In the genomic region with DNA sequence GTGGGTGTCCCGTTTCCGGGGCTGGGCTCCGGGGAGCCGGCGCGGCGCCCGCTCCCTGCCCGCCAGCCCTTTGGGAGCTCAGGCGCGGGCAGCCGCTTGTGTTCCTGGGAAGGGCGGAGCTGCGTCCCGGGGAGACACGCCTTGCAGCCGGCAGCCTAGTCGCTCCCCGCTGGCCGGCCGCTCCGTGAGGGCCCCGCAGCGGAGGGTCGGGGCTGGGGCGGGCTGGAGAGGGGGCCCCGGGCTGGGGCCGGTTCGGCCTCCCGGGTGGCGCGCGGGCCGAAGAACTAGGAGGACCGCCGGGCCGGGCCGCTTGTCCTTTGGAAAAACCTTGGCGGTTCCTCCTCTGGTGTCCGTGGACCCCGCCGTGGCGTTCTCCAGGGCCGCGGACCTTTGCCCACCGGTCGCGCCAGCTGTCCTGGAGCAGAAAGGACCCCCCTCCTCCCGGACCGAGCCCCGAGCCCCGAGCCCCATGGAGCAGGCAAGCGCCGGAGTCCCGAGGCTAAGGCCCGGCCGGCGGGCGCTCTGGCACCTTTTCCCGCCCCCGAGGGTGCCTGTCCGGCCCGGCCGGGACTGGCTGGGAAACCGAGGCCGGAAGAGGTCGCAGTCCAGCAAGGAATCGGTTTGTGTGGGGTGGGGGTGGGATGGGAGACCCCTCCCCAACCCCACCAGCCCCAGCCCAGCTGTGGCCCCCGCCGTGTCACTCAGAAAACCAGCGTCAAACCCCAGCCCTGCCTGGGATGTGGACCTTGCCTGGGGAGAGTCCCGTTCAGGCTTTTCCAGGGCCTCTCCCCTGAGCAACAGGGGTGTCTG, we compare ENCODE assay signal across 8 cellular contexts. TPM values are rescaled to one million over a fixed set of nuclear protein-coding genes. Genes with fewer than 3 reads are reported as not detected.
A peak's percentile ranks its signal among the peaks of the same experiment; 100 is the strongest.
DNase-seq lines count a peak whose midpoint lies in the region; ATAC-seq and TF ChIP-seq lines count a peak whose summit lies in the region.

No MANE protein-coding gene starts in this region.

- H3K27ac Mint-ChIP-seq in T-cell (peak overlapping the region in 1 of 2 donors; percentile 72), nephron progenitor cell (no peak overlapping the region)

- H3K9me3 Mint-ChIP-seq in T-cell = no peaks in the 10 kb centered on the region
- H3K9me3 Mint-ChIP-seq in nephron progenitor cell = no peaks in the 10 kb centered on the region

- CTCF ChIA-PET in T-cell (lab: Charles Lee) = no interaction called here

- no peak overlapping the region for H3K9ac ChIP-seq in fibroblast of lung (ENCODE audit: insufficient read depth, low read length)

- peaks cover 43 to 68% of the 10 kb centered on the region in 2 donors for H3K27me3 Mint-ChIP-seq in T-cell
- peaks cover 79% of the 10 kb centered on the region for H3K27me3 Mint-ChIP-seq in nephron progenitor cell (ENCODE audit: low read depth, poor library complexity)

- peak overlapping the region in 2 of 4 experiments; percentile 39 to 46 for H3K4me3 ChIP-seq in fibroblast of lung (replicated peaks in 1 of 4; ENCODE audit: control extremely low read depth in 1 of 4, insufficient read depth in 1 of 4, low read depth in 3 of 4, low read length in 4 of 4)

- H2AFZ ChIP-seq in fibroblast of lung (ENCODE audit: low read length) = no peak overlapping the region

- DNase-seq in Daoy (ENCODE audit: low read depth) = peak; percentile 67
- peak in 1 of 34 experiments; percentile 21 for DNase-seq in T-cell
- peak; percentile 75 to 78 for DNase-seq in fibroblast of lung (ENCODE audit: low read depth in 2 of 2)
- DNase-seq in nephron progenitor cell = peak; percentile 94
- DNase-seq in NK-92 treated with Interleukin-12 subunit alpha and Interleukin-12 subunit beta, amount 100 ng/mL, for 24 hours (lab: John Stamatoyannopoulos, UW) = no peak

- no peaks in the 10 kb centered on the region for H3K36me3 ChIP-seq in fibroblast of lung (ENCODE audit: control insufficient read depth, insufficient read depth, low read length)

- H3K27ac ChIP-seq in fibroblast of lung (ENCODE audit: insufficient read depth, low read length) = no peak overlapping the region

- H3K36me3 Mint-ChIP-seq in T-cell (no peaks in the 10 kb centered on the region), nephron progenitor cell (ENCODE audit: low read depth) (no peaks in the 10 kb centered on the region)

- TF ChIP-seq CTCF in fibroblast of lung (conservative IDR thresholded peaks at IDR 0.05 in 1 of 2, IDR thresholded peaks at IDR 0.05 in 1 of 2; ENCODE audit: low read depth in 1 of 2, low read length in 2 of 2) (no peak), nephron progenitor cell (IDR thresholded peaks at IDR 0.05) (no peak)

- no peaks in the 10 kb centered on the region for H3K4me1 ChIP-seq in fibroblast of lung (ENCODE audit: control insufficient read depth, extremely low read depth, insufficient read depth, low read length)

- POLR2A ChIA-PET in T-cell (lab: Charles Lee) = no interaction called here

- H3K4me2 ChIP-seq in fibroblast of lung (ENCODE audit: extremely low read depth, insufficient read depth, low read length) = no peak overlapping the region

- no peaks in the 10 kb centered on the region for H4K20me1 ChIP-seq in fibroblast of lung (ENCODE audit: control insufficient read depth, extremely low read depth, insufficient read depth, low read length)

- no peaks in the 10 kb centered on the region for H3K79me2 ChIP-seq in fibroblast of lung (ENCODE audit: control insufficient read depth, insufficient read depth, low read length)

- H3K4me1 Mint-ChIP-seq in T-cell (peaks cover 0 to 22% (median 6%) of the 10 kb centered on the region in 3 donors), nephron progenitor cell (peaks cover 6% of the 10 kb centered on the region)

- H3K4me3 Mint-ChIP-seq in T-cell (peak overlapping the region; percentile 34 to 72 (median 60)), nephron progenitor cell (peak overlapping the region; percentile 82)

- ATAC-seq in HG02588 (IDR thresholded peaks at IDR 0.05; ENCODE audit: unreplicated experiment) = peak; percentile 36
- peak in 3 of 4 experiments; percentile 17 to 44 (median 32) for ATAC-seq in T-cell (replicated peaks in 1 of 4)
- no peak for ATAC-seq in GM19035 (IDR thresholded peaks at IDR 0.05; ENCODE audit: unreplicated experiment)
- no peak for ATAC-seq in HG03521 (IDR thresholded peaks at IDR 0.05; ENCODE audit: unreplicated experiment)

- H3K9me3 ChIP-seq in fibroblast of lung (ENCODE audit: control insufficient read depth, insufficient read depth, low read depth, low read length) = no peaks in the 10 kb centered on the region

- no peaks in the 10 kb centered on the region for H3K27me3 ChIP-seq in fibroblast of lung (ENCODE audit: control insufficient read depth, insufficient read depth, low read length)

RNA-seq across cellular contexts. Expression of a gene that starts 6.8 kb away (rescaled TPM):
- total RNA-seq in Daoy (2014; rRNA removed; shearing (Covaris generic)) = not detected in 2 replicates
- total RNA-seq in T-cell (10 to 100 TPM in 4 of 5 donors, 1 to 10 TPM in 1; 6.1 to 13.7 (median 12.2) TPM), fibroblast of lung (1.8 and 2.3 TPM in 2 replicates)
- 0.42 and 0.86 TPM in 2 replicates for polyA plus RNA-seq in fibroblast of lung
- 1.1 and 1.2 TPM in 2 replicates for polyA plus RNA-seq in fibroblast of lung (2012)
- polyA minus RNA-seq in fibroblast of lung (ENCODE audit: low replicate concordance) = not detected in 2 replicates

RNA-seq across cellular contexts. Expression of a gene that starts 13.4 kb away (rescaled TPM):
- total RNA-seq in Daoy (2014; rRNA removed; shearing (Covaris generic)) = 1.7 TPM in 1 of 2 replicates, not detected in the other
- total RNA-seq in T-cell (1 to 10 TPM; 1.1 to 7.5 (median 1.4) TPM), fibroblast of lung (not detected in 2 replicates)
- polyA plus RNA-seq in fibroblast of lung = not detected in 2 replicates
- not detected in 2 replicates for polyA plus RNA-seq in fibroblast of lung (2012)
- not detected in 2 replicates for polyA minus RNA-seq in fibroblast of lung (ENCODE audit: low replicate concordance)

RNA-seq across cellular contexts. Expression of a gene that starts 27.7 kb away (rescaled TPM):
- 0.63 and 2.9 TPM in 2 replicates for total RNA-seq in Daoy (2014; rRNA removed; shearing (Covaris generic))
- total RNA-seq in T-cell (10 to 100 TPM in 1 of 5 donors, 1 to 10 TPM in 4; 1.1 to 12.6 (median 2.2) TPM), fibroblast of lung (not detected in 2 replicates)
- polyA plus RNA-seq in fibroblast of lung = not detected in 2 replicates
- polyA plus RNA-seq in fibroblast of lung (2012) = not detected in 2 replicates
- not detected in 2 replicates for polyA minus RNA-seq in fibroblast of lung (ENCODE audit: low replicate concordance)

Comparison
In these comparisons a context has a peak if more than half of its experiments do, and no peak if none do; other contexts are left out.
1. ATAC-seq: peak in HG02588 (single experiment) and T-cell (3 of 4); none in GM19035 (single experiment) and HG03521 (single experiment).